17 cellular contexts compared by ENCODE assay signal in genomic region chr17:56292010-56292409, GRCh38.
DNase-seq lines count a peak whose midpoint lies in the region; ATAC-seq and TF ChIP-seq lines count a peak whose summit lies in the region.
"Had no signal": no experiment of that assay in that cellular context is flagged by ENCODE, and none has a peak within 500 bp of the region (broad histone marks: within the 10 kb centered on the region; RNA-seq: fewer than 3 reads in every experiment).

No MANE protein-coding gene starts in this region.

- no peak overlapping the region for H3K4me3 ChIP-seq in AG04449 (ENCODE audit: low read depth, low read length)
- no peak overlapping the region for H3K4me3 ChIP-seq in IMR-90 (ENCODE audit: insufficient read depth, low read depth, low read length)
- no peak overlapping the region for H3K4me3 ChIP-seq in mammary epithelial cell (replicated peaks in 1 of 3; ENCODE audit: insufficient read depth in 1 of 3, low read depth in 2 of 3, low read length in 3 of 3)
- H3K4me3 ChIP-seq: smooth muscle cell, transverse colon had no signal

- peak overlapping the region; percentile 69 for H2BK5ac ChIP-seq in IMR-90 (ENCODE audit: low read depth, low read length, poor library complexity, severe bottlenecking)

- peak overlapping the region; percentile 54 for H2BK120ac ChIP-seq in IMR-90 (ENCODE audit: low read depth, low read length)

- no peak for TF ChIP-seq RAD21 in IMR-90 (IDR thresholded peaks at IDR 0.05; ENCODE audit: low read length)

- POLR2A ChIA-PET in AG04449 (lab: Yijun Ruan, JAX) (interaction anchor here (0.7 kb wide), 1 partner anchor 134 kb away, joined by 3 read pairs; no protein-coding TSS in a partner anchor), IMR-90 (lab: Charles Lee; ENCODE audit: unreplicated experiment) (no interaction called here)

- no peak overlapping the region for H2AK9ac ChIP-seq in IMR-90 (replicated peaks; ENCODE audit: low read depth, low read length, poor library complexity)

- peak overlapping the region in 1 of 2 experiments; percentile 52; a peak in 3 of 4 replicates for H4K8ac ChIP-seq in IMR-90 (ENCODE audit: low read depth in 2 of 2, low read length in 2 of 2)

- no peaks in the 10 kb centered on the region; the same call in 1 of the 2 replicates for H3K9me1 ChIP-seq in IMR-90 (ENCODE audit: insufficient read depth, low read length)

- H3K36me3 ChIP-seq in IMR-90 (ENCODE audit: control insufficient read depth, insufficient read depth, low read length) (no peaks in the 10 kb centered on the region), mammary epithelial cell (ENCODE audit: insufficient read depth, low read length) (no peaks in the 10 kb centered on the region)
- H3K36me3 ChIP-seq: transverse colon had no signal

- H2AFZ ChIP-seq in IMR-90 (replicated peaks; ENCODE audit: low read length, poor library complexity) (no peak overlapping the region), mammary epithelial cell (ENCODE audit: low read depth, low read length) (no peak overlapping the region)

- dilution Hi-C loops in IMR-90 (cut with HindIII; ENCODE audit: low sequenced_read_pairs, unreplicated experiment), result no loop called here
- dilution Hi-C loops in mammary epithelial cell (cut with HindIII; ENCODE audit: low sequenced_read_pairs), result no loop called here

- H3K56ac ChIP-seq in IMR-90 (ENCODE audit: extremely low read depth, insufficient read depth, low read length), result no peak overlapping the region

- H4K20me1 ChIP-seq in IMR-90 (ENCODE audit: insufficient read depth, low read length), result no peaks in the 10 kb centered on the region
- H4K20me1 ChIP-seq in mammary epithelial cell (ENCODE audit: insufficient read depth, low read length), result no peaks in the 10 kb centered on the region

- no peak overlapping the region for H2BK15ac ChIP-seq in IMR-90 (ENCODE audit: low read depth, low read length)

- no peak overlapping the region for H3K4me3 Mint-ChIP-seq in activated CD4-positive, alpha-beta T cell treated with anti-CD3 and anti-CD28 coated beads, Interleukin-2, amount 10 ng/mL, durations not matched to agents 24 days and 14 days
- no peak overlapping the region for H3K4me3 Mint-ChIP-seq in stimulated activated effector memory CD8-positive, alpha-beta T cell treated with anti-CD3 and anti-CD28 coated beads, Interleukin-12 subunit alpha, Interleukin-12 subunit beta, amount 100 ng/mL, for 72 hours
- H3K4me3 Mint-ChIP-seq: activated CD4-positive, alpha-beta memory T cell treated with anti-CD3 and anti-CD28 coated beads, Interleukin-2, amount 10 ng/mL, durations not matched to agents 7 days and 5 days; H9; nephron progenitor cell had no signal

- H3K4me1 Mint-ChIP-seq in activated CD4-positive, alpha-beta T cell treated with anti-CD3 and anti-CD28 coated beads, Interleukin-2, amount 10 ng/mL, durations not matched to agents 24 days and 14 days, result peaks cover 27% of the 10 kb centered on the region
- peaks cover 11% of the 10 kb centered on the region for H3K4me1 Mint-ChIP-seq in stimulated activated effector memory CD8-positive, alpha-beta T cell treated with anti-CD3 and anti-CD28 coated beads, Interleukin-12 subunit alpha, Interleukin-12 subunit beta, amount 100 ng/mL, for 72 hours

- no peaks in the 10 kb centered on the region for H3K79me2 ChIP-seq in mammary epithelial cell (ENCODE audit: insufficient read depth, low read length)

- TF ChIP-seq POLR2A in IMR-90 (IDR thresholded peaks at IDR 0.05; ENCODE audit: low read depth, low read length), result no peak

- BruUV-seq in IMR-90 (replicated peaks; lab: Mats Ljungman, UMichigan) (no TSS peak), mammary epithelial cell (replicated peaks; lab: Mats Ljungman, UMichigan) (no TSS peak)

- H3K27me3 ChIP-seq in IMR-90 (ENCODE audit: control insufficient read depth, insufficient read depth, low read length) (no peaks in the 10 kb centered on the region), mammary epithelial cell (ENCODE audit: insufficient read depth, low read length) (no peaks in the 10 kb centered on the region)
- H3K27me3 ChIP-seq: transverse colon had no signal

- intact Hi-C loops in IMR-90 (cut with micrococcal nuclease) (loop anchor here (5.0 to 10.0 kb wide), 2 partner anchors 150 to 403 kb away; no protein-coding TSS in a partner anchor), mammary epithelial cell (cut with micrococcal nuclease) (no loop called here)
- intact Hi-C loops in activated CD4-positive, alpha-beta T cell treated with anti-CD3 and anti-CD28 coated beads, Interleukin-2, amount 10 ng/mL, durations not matched to agents 24 days and 14 days (cut with micrococcal nuclease), result no loop called here

- in situ Hi-C loops in IMR-90 (cut with MboI; ENCODE audit: low sequenced_read_pairs) (no loop called here), mammary epithelial cell (cut with MboI; ENCODE audit: low sequenced_read_pairs in 2 of 2) (no loop called here)

- H2BK20ac ChIP-seq in IMR-90 (ENCODE audit: low read depth, low read length), result peak overlapping the region; percentile 54

- no peaks in the 10 kb centered on the region for H3K79me1 ChIP-seq in IMR-90 (ENCODE audit: low read depth in 1 of 2, low read length in 2 of 2)

- H3K14ac ChIP-seq in IMR-90 (replicated peaks; ENCODE audit: low read depth, low read length), result no peak overlapping the region

- peaks cover 2% of the 10 kb centered on the region; the same call in 1 of the 2 replicates for H3K9me3 ChIP-seq in IMR-90 (ENCODE audit: control insufficient read depth, insufficient read depth, low read length)
- H3K9me3 ChIP-seq in mammary epithelial cell (replicated peaks; ENCODE audit: insufficient read depth, low read length), result no peaks in the 10 kb centered on the region
- H3K9me3 ChIP-seq: transverse colon had no signal

- H3K9me3 Mint-ChIP-seq in activated CD4-positive, alpha-beta T cell treated with anti-CD3 and anti-CD28 coated beads, Interleukin-2, amount 10 ng/mL, durations not matched to agents 24 days and 14 days, result peaks cover 8% of the 10 kb centered on the region
- H3K9me3 Mint-ChIP-seq in stimulated activated effector memory CD8-positive, alpha-beta T cell treated with anti-CD3 and anti-CD28 coated beads, Interleukin-12 subunit alpha, Interleukin-12 subunit beta, amount 100 ng/mL, for 72 hours, result peaks cover 2% of the 10 kb centered on the region
- H3K9me3 Mint-ChIP-seq: activated CD4-positive, alpha-beta memory T cell treated with anti-CD3 and anti-CD28 coated beads, Interleukin-2, amount 10 ng/mL, durations not matched to agents 7 days and 5 days; H9 had no signal

- 0 out of 2 replicates have a peak overlapping the region, but pooled peaks have one; percentile 20 for H4K91ac ChIP-seq in IMR-90 (ENCODE audit: insufficient read depth, low read depth, low read length)

- CTCF ChIA-PET in AG04449 (lab: Yijun Ruan, JAX), result interaction anchor here (1.2 kb wide), 1 partner anchor 165 kb away, joined by 5 read pairs; no protein-coding TSS in a partner anchor
- CTCF ChIA-PET in IMR-90 (lab: Yijun Ruan, JAX), result no interaction called here
- CTCF ChIA-PET in mammary epithelial cell (lab: Charles Lee; ENCODE audit: low non-redundant PET), result no interaction called here

- WGBS in IMR-90 (ENCODE audit: extremely low coverage in 2 of 2, insufficient read length in 1 of 2), 2 experiments, result no CpG with 5 or more reads among the region's 1 CpG
- 10% methylated on average over 1 of the region's 1 CpG for WGBS in mammary epithelial cell (ENCODE audit: low coverage, missing lambda C conversion rate)

- TF ChIP-seq CTCF in AG04449 (IDR thresholded peaks at IDR 0.05; ENCODE audit: insufficient read depth, low read length, missing control alignments) (no peak), IMR-90 (conservative IDR thresholded peaks at IDR 0.05; ENCODE audit: low read depth, low read length) (no peak), mammary epithelial cell (conservative IDR thresholded peaks at IDR 0.05 in 1 of 2, IDR thresholded peaks at IDR 0.05 in 1 of 2; ENCODE audit: extremely low read depth in 1 of 2, insufficient read depth in 1 of 2, low read depth in 1 of 2, low read length in 2 of 2) (no peak)

- no peaks in the 10 kb centered on the region for H3K36me3 Mint-ChIP-seq in activated CD4-positive, alpha-beta T cell treated with anti-CD3 and anti-CD28 coated beads, Interleukin-2, amount 10 ng/mL, durations not matched to agents 24 days and 14 days (ENCODE audit: low read depth)
- no peaks in the 10 kb centered on the region for H3K36me3 Mint-ChIP-seq in stimulated activated effector memory CD8-positive, alpha-beta T cell treated with anti-CD3 and anti-CD28 coated beads, Interleukin-12 subunit alpha, Interleukin-12 subunit beta, amount 100 ng/mL, for 72 hours

- H3K27me3 Mint-ChIP-seq in activated CD4-positive, alpha-beta T cell treated with anti-CD3 and anti-CD28 coated beads, Interleukin-2, amount 10 ng/mL, durations not matched to agents 24 days and 14 days, result no peaks in the 10 kb centered on the region
- H3K27me3 Mint-ChIP-seq: activated CD4-positive, alpha-beta memory T cell treated with anti-CD3 and anti-CD28 coated beads, Interleukin-2, amount 10 ng/mL, durations not matched to agents 7 days and 5 days had no signal

- H3K23ac ChIP-seq in IMR-90 (ENCODE audit: low read depth, low read length), result no peak overlapping the region

- 0 out of 2 replicates have a peak overlapping the region, but pooled peaks have one; percentile 5 for H3K27ac ChIP-seq in IMR-90 (ENCODE audit: insufficient read depth, low read length)
- H3K27ac ChIP-seq in mammary epithelial cell (ENCODE audit: insufficient read depth, low read depth, low read length), result peak overlapping the region; percentile 44
- H3K27ac ChIP-seq: transverse colon had no signal

- no peak overlapping the region for H3K27ac Mint-ChIP-seq in activated CD4-positive, alpha-beta T cell treated with anti-CD3 and anti-CD28 coated beads, Interleukin-2, amount 10 ng/mL, durations not matched to agents 24 days and 14 days
- H3K27ac Mint-ChIP-seq in stimulated activated effector memory CD8-positive, alpha-beta T cell treated with anti-CD3 and anti-CD28 coated beads, Interleukin-12 subunit alpha, Interleukin-12 subunit beta, amount 100 ng/mL, for 72 hours, result no peak overlapping the region
- H3K27ac Mint-ChIP-seq: activated CD4-positive, alpha-beta memory T cell treated with anti-CD3 and anti-CD28 coated beads, Interleukin-2, amount 10 ng/mL, durations not matched to agents 7 days and 5 days; H9; nephron progenitor cell had no signal

- DNase-seq in AG04449 (ENCODE audit: low read depth, low spot score), result peak; percentile 40
- DNase-seq in IMR-90, result peak; percentile 77
- peak; percentile 73 for DNase-seq in mammary epithelial cell
- peak; percentile 17 for DNase-seq in kidney glomerular epithelial cell (lab: John Stamatoyannopoulos, UW)
- no peak for DNase-seq in activated CD4-positive, alpha-beta T cell treated with anti-CD3 and anti-CD28 coated beads, Interleukin-2, amount 10 ng/mL, durations not matched to agents 24 days and 14 days
- no peak for DNase-seq in activated CD4-positive, CD25-positive, alpha-beta regulatory T cell treated with anti-CD3 and anti-CD28 coated beads, Interleukin-2, amount 50 U/mL, for 72 hours
- no peak for DNase-seq in activated CD8-positive, alpha-beta memory T cell treated with anti-CD3 and anti-CD28 coated beads, Interleukin-2, amount 50 U/mL, for 48 hours
- no peak for DNase-seq in stimulated activated effector memory CD8-positive, alpha-beta T cell treated with anti-CD3 and anti-CD28 coated beads, Interleukin-12 subunit alpha, Interleukin-12 subunit beta, amount 100 ng/mL, for 72 hours (ENCODE audit: low spot score in 2 of 2)
- DNase-seq: activated CD4-positive, alpha-beta memory T cell treated with anti-CD3 and anti-CD28 coated beads, Interleukin-2, amount 10 ng/mL, durations not matched to agents 7 days and 5 days; activated naive CD4-positive, alpha-beta T cell; DMS53; H9; NCI-H1436 treated with DMSO at 0.1 percent for 48 hours; NCI-H526; nephron progenitor cell; transverse colon had no signal

- H3K4me1 ChIP-seq in IMR-90 (ENCODE audit: control insufficient read depth, insufficient read depth, low read length) (peaks cover 7% of the 10 kb centered on the region), mammary epithelial cell (ENCODE audit: insufficient read depth, low read length) (peaks cover 28% of the 10 kb centered on the region)

- H3K9ac ChIP-seq in IMR-90 (ENCODE audit: low read depth, low read length) (no peak overlapping the region), mammary epithelial cell (ENCODE audit: insufficient read depth, low read length) (no peak overlapping the region)

- H2AK5ac ChIP-seq in IMR-90 (ENCODE audit: low read depth, low read length), result no peak overlapping the region

- peak; percentile 70 for ATAC-seq in IMR-90 (ENCODE audit: low read depth)
- ATAC-seq in stimulated activated effector memory CD8-positive, alpha-beta T cell treated with anti-CD3 and anti-CD28 coated beads, Interleukin-12 subunit alpha, Interleukin-12 subunit beta, amount 100 ng/mL, for 72 hours, result no peak

- H3K4ac ChIP-seq in IMR-90 (ENCODE audit: low read depth, low read length), result no peak overlapping the region

- H3K18ac ChIP-seq in IMR-90 (ENCODE audit: low read depth, low read length), result no peak overlapping the region; the same call in 1 of the 2 replicates

- H3K4me2 ChIP-seq in IMR-90 (ENCODE audit: low read depth, low read length) (peak overlapping the region; percentile 50; the same call in 1 of the 2 replicates), mammary epithelial cell (ENCODE audit: insufficient read depth, low read depth, low read length) (no peak overlapping the region)
- H3K4me2 ChIP-seq: smooth muscle cell had no signal

- peak overlapping the region; percentile 53; the same call in 1 of the 2 replicates for H4K5ac ChIP-seq in IMR-90 (ENCODE audit: low read depth, low read length)

Comparison
In these comparisons a context has a peak if more than half of its experiments do, and no peak if none do; other contexts are left out.
1. DNase-seq: peak in AG04449 (single experiment), IMR-90 (single experiment), mammary epithelial cell (single experiment) and kidney glomerular epithelial cell (single experiment); none in activated CD4-positive, alpha-beta T cell treated with anti-CD3 and anti-CD28 coated beads, Interleukin-2, amount 10 ng/mL, durations not matched to agents 24 days and 14 days (single experiment), activated CD4-positive, CD25-positive, alpha-beta regulatory T cell treated with anti-CD3 and anti-CD28 coated beads, Interleukin-2, amount 50 U/mL, for 72 hours (single experiment), activated CD8-positive, alpha-beta memory T cell treated with anti-CD3 and anti-CD28 coated beads, Interleukin-2, amount 50 U/mL, for 48 hours (single experiment) and stimulated activated effector memory CD8-positive, alpha-beta T cell treated with anti-CD3 and anti-CD28 coated beads, Interleukin-12 subunit alpha, Interleukin-12 subunit beta, amount 100 ng/mL, for 72 hours (0 of 2).